ENCODE assay signal across 22 cellular contexts in genomic region chr13:51048166-51048461, GRCh38.
"Had no signal": no experiment of that assay in that cellular context is flagged by ENCODE, and none has a peak within 500 bp of the region (broad histone marks: within the 10 kb centered on the region; RNA-seq: fewer than 3 reads in every experiment).

No MANE protein-coding gene starts in this region.

- H3K4me1 ChIP-seq: left ventricle myocardium inferior, prostate gland, sigmoid colon, spleen, suprapubic skin, upper lobe of right lung had no signal

- H3K36me3 ChIP-seq: left ventricle myocardium inferior, pancreas, prostate gland, sigmoid colon, spleen, suprapubic skin, thoracic aorta, tibial artery, upper lobe of right lung had no signal

- H3K9me3 ChIP-seq: left ventricle myocardium inferior, pancreas, prostate gland, sigmoid colon, spleen, suprapubic skin, thoracic aorta, tibial artery, upper lobe of right lung had no signal

- ATAC-seq: naive thymus-derived CD8-positive, alpha-beta T cell; right cardiac atrium; stimulated activated effector memory CD8-positive, alpha-beta T cell treated with anti-CD3 and anti-CD28 coated beads, Interleukin-12 subunit alpha, Interleukin-12 subunit beta, amount 100 ng/mL, for 72 hours; upper lobe of right lung had no signal

- DNase-seq: islet precursor cell; left ventricle myocardium inferior; naive thymus-derived CD8-positive, alpha-beta T cell; nucleus accumbens; pancreas; posterior cingulate gyrus; retina; right cardiac atrium; sigmoid colon; spleen; stimulated activated CD4-positive, alpha-beta T cell treated with anti-CD3 and anti-CD28 coated beads, Interleukin-4, amount 100 ng/mL, for 24 hours; stimulated activated naive CD4-positive, alpha-beta T cell; tibial artery; trophoblast cell; upper lobe of right lung had no signal

- H3K27ac ChIP-seq: left ventricle myocardium inferior, pancreas, prostate gland, sigmoid colon, spleen, suprapubic skin, thoracic aorta, tibial artery, upper lobe of right lung had no signal

- H3K4me3 ChIP-seq: left ventricle myocardium inferior, lung, pancreas, prostate gland, sigmoid colon, spleen, suprapubic skin, thoracic aorta, tibial artery, upper lobe of right lung had no signal

- FAIRE-seq: pancreas, small intestine, urothelium cell line had no signal

- H3K27me3 ChIP-seq: pancreas, sigmoid colon, spleen, suprapubic skin, tibial artery, upper lobe of right lung had no signal
